35 cellular contexts compared by ENCODE assay signal in genomic region chr13:112220925-112221324, GRCh38.
"Had no signal": no experiment of that assay in that cellular context is flagged by ENCODE, and none has a peak within 500 bp of the region (broad histone marks: within the 10 kb centered on the region; RNA-seq: fewer than 3 reads in every experiment).

No MANE protein-coding gene starts in this region.

- H3K27ac ChIP-seq: ascending aorta, WERI-Rb-1 had no signal

- H3K27me3 ChIP-seq: ascending aorta had no signal

- H3K4me3 Mint-ChIP-seq: activated CD4-positive, alpha-beta memory T cell treated with anti-CD3 and anti-CD28 coated beads, Interleukin-2, amount 10 ng/mL, durations not matched to agents 7 days and 5 days; activated CD4-positive, alpha-beta T cell treated with anti-CD3 and anti-CD28 coated beads for 36 hours; activated CD4-positive, alpha-beta T cell treated with anti-CD3 and anti-CD28 coated beads, Interleukin-2, amount 10 ng/mL, durations not matched to agents 7 days and 5 days; activated CD8-positive, alpha-beta memory T cell treated with anti-CD3 and anti-CD28 coated beads, Interleukin-2, amount 10 ng/mL, durations not matched to agents 7 days and 5 days; activated CD8-positive, alpha-beta T cell treated with anti-CD3 and anti-CD28 coated beads, Interleukin-2, amount 10 ng/mL, durations not matched to agents 7 days and 5 days; activated naive CD4-positive, alpha-beta T cell treated with anti-CD3 and anti-CD28 coated beads, Interleukin-2, amount 10 ng/mL, durations not matched to agents 7 days and 5 days; activated naive CD4-positive, alpha-beta T cell treated with anti-CD3 and anti-CD28 coated beads, Interleukin-2, amount 50 U/mL, for 24 hours; activated naive CD8-positive, alpha-beta T cell; activated naive CD8-positive, alpha-beta T cell treated with anti-CD3 and anti-CD28 coated beads, Interleukin-2, amount 10 ng/mL, durations not matched to agents 7 days and 5 days; activated naive CD8-positive, alpha-beta T cell treated with anti-CD3 and anti-CD28 coated beads, Interleukin-2, amount 50 U/mL, for 24 hours; activated T-cell treated with anti-CD3 and anti-CD28 coated beads, Interleukin-2, amount 50 U/mL, for 24 hours; brain; T-helper 1 cell treated with Interleukin-12 subunit alpha and Interleukin-12 subunit beta and Interleukin-4 antibody, amounts not matched to agents 30 μg/mL and 1 μg/mL, for 36 hours; T-helper 2 cell treated with Interferon-gamma antibody and Interleukin-4, amounts not matched to agents 5 μg/mL and 100 μg/mL, for 36 hours; WTC11 had no signal

- H3K9me3 ChIP-seq: ascending aorta had no signal

- H3K27me3 Mint-ChIP-seq: activated CD4-positive, alpha-beta memory T cell treated with anti-CD3 and anti-CD28 coated beads, Interleukin-2, amount 10 ng/mL, durations not matched to agents 7 days and 5 days; activated CD4-positive, alpha-beta T cell treated with anti-CD3 and anti-CD28 coated beads, Interleukin-2, amount 10 ng/mL, durations not matched to agents 7 days and 5 days; activated CD8-positive, alpha-beta memory T cell treated with anti-CD3 and anti-CD28 coated beads, Interleukin-2, amount 10 ng/mL, durations not matched to agents 7 days and 5 days; activated naive CD8-positive, alpha-beta T cell treated with anti-CD3 and anti-CD28 coated beads, Interleukin-2, amount 50 U/mL, for 24 hours; activated T-cell treated with anti-CD3 and anti-CD28 coated beads, Interleukin-2, amount 50 U/mL, for 24 hours; brain had no signal

- H3K27ac Mint-ChIP-seq: activated CD4-positive, alpha-beta memory T cell treated with anti-CD3 and anti-CD28 coated beads, Interleukin-2, amount 10 ng/mL, durations not matched to agents 7 days and 5 days; activated CD4-positive, alpha-beta T cell treated with anti-CD3 and anti-CD28 coated beads for 36 hours; activated CD4-positive, alpha-beta T cell treated with anti-CD3 and anti-CD28 coated beads, Interleukin-2, amount 10 ng/mL, durations not matched to agents 7 days and 5 days; activated CD8-positive, alpha-beta memory T cell treated with anti-CD3 and anti-CD28 coated beads, Interleukin-2, amount 10 ng/mL, durations not matched to agents 7 days and 5 days; activated CD8-positive, alpha-beta T cell treated with anti-CD3 and anti-CD28 coated beads, Interleukin-2, amount 10 ng/mL, durations not matched to agents 7 days and 5 days; activated naive CD4-positive, alpha-beta T cell treated with anti-CD3 and anti-CD28 coated beads, Interleukin-2, amount 10 ng/mL, durations not matched to agents 7 days and 5 days; activated naive CD4-positive, alpha-beta T cell treated with anti-CD3 and anti-CD28 coated beads, Interleukin-2, amount 50 U/mL, for 24 hours; activated naive CD8-positive, alpha-beta T cell; activated naive CD8-positive, alpha-beta T cell treated with anti-CD3 and anti-CD28 coated beads, Interleukin-2, amount 10 ng/mL, durations not matched to agents 7 days and 5 days; activated naive CD8-positive, alpha-beta T cell treated with anti-CD3 and anti-CD28 coated beads, Interleukin-2, amount 50 U/mL, for 24 hours; activated T-cell treated with anti-CD3 and anti-CD28 coated beads, Interleukin-2, amount 50 U/mL, for 24 hours; activated T-helper 2 cell treated with anti-CD3 and anti-CD28 coated beads, Interferon-gamma antibody, Interleukin-2, Interleukin-4, amounts not matched to agents 10 μg/mL and 5 μg/mL and 100 μg/mL, durations not matched to agents 14 hours and 24 hours and 36 hours; T-helper 1 cell treated with Interleukin-12 subunit alpha and Interleukin-12 subunit beta and Interleukin-4 antibody, amounts not matched to agents 30 μg/mL and 1 μg/mL, for 36 hours; T-helper 2 cell treated with Interferon-gamma antibody and Interleukin-4, amounts not matched to agents 5 μg/mL and 100 μg/mL, for 36 hours; WTC11 had no signal

- H3K9me3 Mint-ChIP-seq: activated CD4-positive, alpha-beta memory T cell treated with anti-CD3 and anti-CD28 coated beads, Interleukin-2, amount 10 ng/mL, durations not matched to agents 7 days and 5 days; activated CD4-positive, alpha-beta T cell treated with anti-CD3 and anti-CD28 coated beads, Interleukin-2, amount 10 ng/mL, durations not matched to agents 7 days and 5 days; activated naive CD4-positive, alpha-beta T cell treated with anti-CD3 and anti-CD28 coated beads, Interleukin-2, amount 50 U/mL, for 24 hours; activated naive CD8-positive, alpha-beta T cell treated with anti-CD3 and anti-CD28 coated beads, Interleukin-2, amount 10 ng/mL, durations not matched to agents 7 days and 5 days; activated naive CD8-positive, alpha-beta T cell treated with anti-CD3 and anti-CD28 coated beads, Interleukin-2, amount 50 U/mL, for 24 hours; activated T-cell treated with anti-CD3 and anti-CD28 coated beads, Interleukin-2, amount 50 U/mL, for 24 hours; activated T-helper 2 cell treated with anti-CD3 and anti-CD28 coated beads, Interferon-gamma antibody, Interleukin-2, Interleukin-4, amounts not matched to agents 10 μg/mL and 5 μg/mL and 100 μg/mL, durations not matched to agents 14 hours and 24 hours and 36 hours; T-helper 1 cell treated with Interleukin-12 subunit alpha and Interleukin-12 subunit beta and Interleukin-4 antibody, amounts not matched to agents 30 μg/mL and 1 μg/mL, for 36 hours; T-helper 2 cell treated with Interferon-gamma antibody and Interleukin-4, amounts not matched to agents 5 μg/mL and 100 μg/mL, for 36 hours; WTC11 had no signal

- H3K4me3 ChIP-seq: ascending aorta had no signal

- ATAC-seq: activated CD4-positive, alpha-beta T cell treated with anti-CD3 and anti-CD28 coated beads for 36 hours; activated CD4-positive, CD25-positive, alpha-beta regulatory T cell treated with anti-CD3 and anti-CD28 coated beads, Interleukin-2, amount 50 U/mL, for 24 hours; activated CD8-positive, alpha-beta memory T cell treated with anti-CD3 and anti-CD28 coated beads, Interleukin-2, amount 10 ng/mL, durations not matched to agents 7 days and 5 days; activated CD8-positive, alpha-beta T cell treated with anti-CD3 and anti-CD28 coated beads, Interleukin-2, amount 10 ng/mL, durations not matched to agents 7 days and 5 days; activated naive CD8-positive, alpha-beta T cell treated with anti-CD3 and anti-CD28 coated beads, Interleukin-2, amount 50 U/mL, for 24 hours; WTC11 had no signal

- H3K4me1 Mint-ChIP-seq: activated CD4-positive, alpha-beta memory T cell treated with anti-CD3 and anti-CD28 coated beads, Interleukin-2, amount 10 ng/mL, durations not matched to agents 7 days and 5 days; activated CD4-positive, alpha-beta T cell treated with anti-CD3 and anti-CD28 coated beads for 36 hours; activated CD4-positive, alpha-beta T cell treated with anti-CD3 and anti-CD28 coated beads, Interleukin-2, amount 10 ng/mL, durations not matched to agents 7 days and 5 days; activated CD8-positive, alpha-beta memory T cell treated with anti-CD3 and anti-CD28 coated beads, Interleukin-2, amount 10 ng/mL, durations not matched to agents 7 days and 5 days; activated naive CD4-positive, alpha-beta T cell treated with anti-CD3 and anti-CD28 coated beads, Interleukin-2, amount 10 ng/mL, durations not matched to agents 7 days and 5 days; activated naive CD4-positive, alpha-beta T cell treated with anti-CD3 and anti-CD28 coated beads, Interleukin-2, amount 50 U/mL, for 24 hours; activated naive CD8-positive, alpha-beta T cell treated with anti-CD3 and anti-CD28 coated beads, Interleukin-2, amount 10 ng/mL, durations not matched to agents 7 days and 5 days; activated naive CD8-positive, alpha-beta T cell treated with anti-CD3 and anti-CD28 coated beads, Interleukin-2, amount 50 U/mL, for 24 hours; WTC11 had no signal

- DNase-seq: activated CD4-positive, alpha-beta memory T cell treated with anti-CD3 and anti-CD28 coated beads, Interleukin-2, amount 10 ng/mL, durations not matched to agents 7 days and 5 days; activated CD4-positive, alpha-beta T cell treated with anti-CD3 and anti-CD28 coated beads for 1 hour; activated CD4-positive, alpha-beta T cell treated with anti-CD3 and anti-CD28 coated beads for 36 hours; activated CD4-positive, alpha-beta T cell treated with anti-CD3 and anti-CD28 coated beads for 48 hours; activated CD4-positive, alpha-beta T cell treated with anti-CD3 and anti-CD28 coated beads, Interleukin-2, amount 10 ng/mL, durations not matched to agents 7 days and 5 days; activated CD4-positive, alpha-beta T cell treated with anti-CD3 and anti-CD28 coated beads, Interleukin-2, amount 50 U/mL, for 48 hours; activated CD4-positive, CD25-positive, alpha-beta regulatory T cell; activated CD8-positive, alpha-beta memory T cell treated with anti-CD3 and anti-CD28 coated beads for 24 hours; activated CD8-positive, alpha-beta memory T cell treated with anti-CD3 and anti-CD28 coated beads, Interleukin-2, amount 10 ng/mL, durations not matched to agents 7 days and 5 days; activated CD8-positive, alpha-beta memory T cell treated with anti-CD3 and anti-CD28 coated beads, Interleukin-2, amount 50 U/mL, for 48 hours; activated CD8-positive, alpha-beta T cell treated with anti-CD3 and anti-CD28 coated beads, Interleukin-2, amount 10 ng/mL, durations not matched to agents 7 days and 5 days; activated effector memory CD4-positive, alpha-beta T cell treated with Interleukin-2 at 50 U/mL for 16 hours; activated gamma-delta T cell; activated naive CD4-positive, alpha-beta T cell treated with anti-CD3 and anti-CD28 coated beads, Interleukin-2, amount 10 ng/mL, durations not matched to agents 7 days and 5 days; activated naive CD4-positive, alpha-beta T cell treated with Interleukin-2 at 50 U/mL for 16 hours; activated naive CD8-positive, alpha-beta T cell treated with anti-CD3 and anti-CD28 coated beads, Interleukin-2, amount 10 ng/mL, durations not matched to agents 7 days and 5 days; activated naive CD8-positive, alpha-beta T cell treated with anti-CD3 and anti-CD28 coated beads, Interleukin-2, amount 50 U/mL, for 24 hours; activated T-cell treated with anti-CD3 and anti-CD28 coated beads, Interleukin-2, amount 50 U/mL, for 24 hours; activated T-cell treated with anti-CD3 and anti-CD28 coated beads, Interleukin-2, amount 50 U/mL, for 48 hours; amygdala; anterior cingulate cortex; central memory CD4-positive, alpha-beta T cell; T-helper 1 cell; T-helper 2 cell; T-helper 9 cell; WERI-Rb-1 had no signal

- H3K4me1 ChIP-seq: ascending aorta had no signal

- H3K36me3 ChIP-seq: ascending aorta, WERI-Rb-1 had no signal

- H3K36me3 Mint-ChIP-seq: activated CD8-positive, alpha-beta memory T cell treated with anti-CD3 and anti-CD28 coated beads, Interleukin-2, amount 10 ng/mL, durations not matched to agents 7 days and 5 days; activated naive CD4-positive, alpha-beta T cell treated with anti-CD3 and anti-CD28 coated beads, Interleukin-2, amount 10 ng/mL, durations not matched to agents 7 days and 5 days; activated naive CD4-positive, alpha-beta T cell treated with anti-CD3 and anti-CD28 coated beads, Interleukin-2, amount 50 U/mL, for 24 hours; activated naive CD8-positive, alpha-beta T cell; activated naive CD8-positive, alpha-beta T cell treated with anti-CD3 and anti-CD28 coated beads, Interleukin-2, amount 10 ng/mL, durations not matched to agents 7 days and 5 days; brain; WTC11 had no signal
